ENCODE assay signal across 13 cellular contexts in genomic region chr20:3739054-3739925, GRCh38. TPM values are rescaled to one million over a fixed set of nuclear protein-coding genes. Genes with fewer than 3 reads are reported as not detected.
A peak's percentile ranks its signal among the peaks of the same experiment; 100 is the strongest.
DNase-seq lines count a peak whose midpoint lies in the region; ATAC-seq and TF ChIP-seq lines count a peak whose summit lies in the region.
"Had no signal": no experiment of that assay in that cellular context is flagged by ENCODE, and none has a peak within 500 bp of the region (broad histone marks: within the 10 kb centered on the region; RNA-seq: fewer than 3 reads in every experiment).

No MANE protein-coding gene starts in this region.

- no peaks in the 10 kb centered on the region for H3K27me3 ChIP-seq in Panc1 (ENCODE audit: control insufficient read depth, insufficient read depth, low read length)
- peaks cover 0 to 2% (median 0%) of the 10 kb centered on the region in 3 donors for H3K27me3 ChIP-seq in gastrocnemius medialis

- intact Hi-C loops in Panc1 (cut with micrococcal nuclease; ENCODE audit: unreplicated experiment) (no loop called here), cardiac septum (cut with DNase I) (no loop called here), gastrocnemius medialis (cut with DNase I; ENCODE audit: low total_unique reads) (no loop called here)

- TF ChIP-seq CTCF in Panc1 (IDR thresholded peaks at IDR 0.05) (no peak), gastrocnemius medialis (IDR thresholded peaks at IDR 0.05 in 4 of 5, conservative IDR thresholded peaks at IDR 0.05 in 1 of 5) (no peak), GM13977 (IDR thresholded peaks at IDR 0.05; ENCODE audit: extremely low read depth, insufficient read depth, missing control alignments) (no peak)

- no peaks in the 10 kb centered on the region for H3K9me3 ChIP-seq in Panc1 (ENCODE audit: control insufficient read depth, insufficient read depth, low read depth, low read length)
- no peaks in the 10 kb centered on the region for H3K9me3 ChIP-seq in gastrocnemius medialis
- H3K9me3 ChIP-seq: BLaER1 treated with 17β-estradiol and CSF1 and Interleukin-3, amounts not matched to agents 10 nM and 100 nM had no signal

- POLR2A ChIA-PET in Panc1 (lab: Charles Lee) = interaction anchor here (0.6 kb wide), 1 partner anchor 52 kb away, joined by 3 read pairs; no protein-coding TSS in a partner anchor

- CTCF ChIA-PET in Panc1 (lab: Charles Lee) = no interaction called here

- DNase-seq in Panc1 (ENCODE audit: low read depth, low spot score) = no peak
- peak; percentile 76 for DNase-seq in cardiac septum (ENCODE audit: low spot score)
- no peak for DNase-seq in gastrocnemius medialis
- no peak for DNase-seq in GM13977 (ENCODE audit: low spot score)
- DNase-seq: activated CD8-positive, alpha-beta T cell treated with anti-CD3 and anti-CD28 coated beads, Interleukin-2, amount 10 ng/mL, durations not matched to agents 7 days and 5 days; activated naive CD4-positive, alpha-beta T cell treated with Interleukin-2 at 50 U/mL for 16 hours; cerebellar nuclear complex; GF-D8; islet precursor cell had no signal

- no TSS peak for BruUV-seq in Panc1 (replicated peaks; lab: Mats Ljungman, UMichigan)

- TF ChIP-seq POLR2A in gastrocnemius medialis (IDR thresholded peaks at IDR 0.05) = no peak

- peak; percentile 60 for ATAC-seq in Panc1
- ATAC-seq in gastrocnemius medialis = peak in 1 of 2 donors; percentile 55
- no peak for ATAC-seq in HG03025 (IDR thresholded peaks at IDR 0.05; ENCODE audit: low FRiP score, unreplicated experiment)
- no peak for ATAC-seq in GM19351 (IDR thresholded peaks at IDR 0.05; ENCODE audit: unreplicated experiment)
- ATAC-seq: activated CD8-positive, alpha-beta T cell treated with anti-CD3 and anti-CD28 coated beads, Interleukin-2, amount 10 ng/mL, durations not matched to agents 7 days and 5 days had no signal

- no peaks in the 10 kb centered on the region for H3K36me3 ChIP-seq in Panc1 (ENCODE audit: control insufficient read depth, insufficient read depth, low read length)
- no peaks in the 10 kb centered on the region for H3K36me3 ChIP-seq in gastrocnemius medialis
- H3K36me3 ChIP-seq: BLaER1 treated with 17β-estradiol and CSF1 and Interleukin-3, amounts not matched to agents 10 nM and 100 nM had no signal

- H3K4me1 ChIP-seq in Panc1 (ENCODE audit: control insufficient read depth, insufficient read depth, low read length) (peaks cover 6% of the 10 kb centered on the region; the same call in 1 of the 2 replicates), gastrocnemius medialis (no peaks in the 10 kb centered on the region)

- H3K4me3 ChIP-seq in Panc1 (ENCODE audit: low read depth in 2 of 2, low read length in 2 of 2) = no peak overlapping the region
- H3K4me3 ChIP-seq in gastrocnemius medialis = no peak overlapping the region
- H3K4me3 ChIP-seq: BLaER1 treated with 17β-estradiol and CSF1 and Interleukin-3, amounts not matched to agents 10 nM and 100 nM had no signal

- in situ Hi-C loops in Panc1 (cut with HindIII; ENCODE audit: low pct_unique_long_range_greater_than_20kb, low sequenced_read_pairs) (no loop called here), gastrocnemius medialis (cut with MboI; ENCODE audit: low sequenced_read_pairs in 4 of 4) (no loop called here), GM13977 (cut with MboI; ENCODE audit: low pct_unique_long_range_greater_than_20kb, low sequenced_read_pairs, unreplicated experiment) (no loop called here)

- no peak overlapping the region for H3K27ac ChIP-seq in Panc1 (ENCODE audit: low read length)
- H3K27ac ChIP-seq in gastrocnemius medialis = peak overlapping the region; percentile 10 to 67 (median 62)

RNA-seq across cellular contexts. Expression of gene HSPA12B, which starts 6.8 kb away (rescaled TPM):
- total RNA-seq in Panc1 (2021; ENCODE audit: unreplicated experiment) (0.21 TPM), cardiac septum (9.2 TPM), gastrocnemius medialis (1 to 10 TPM; 3.7 to 8.5 (median 5.8) TPM)
- 0.51 TPM for polyA plus RNA-seq in Panc1 (2012; ENCODE audit: insufficient read length)
- total RNA-seq: activated CD8-positive, alpha-beta T cell treated with anti-CD3 and anti-CD28 coated beads, Interleukin-2, amount 10 ng/mL, durations not matched to agents 7 days and 5 days; T-helper 1 cell treated with Interleukin-12 subunit alpha and Interleukin-12 subunit beta and Interleukin-4 antibody, amounts not matched to agents 30 ng/mL and 1 ng/mL, for 36 hours had no signal

RNA-seq across cellular contexts. Expression of gene SIGLEC1, which starts 26.9 kb away (rescaled TPM):
- total RNA-seq in Panc1 (2021; ENCODE audit: unreplicated experiment) (0.03 TPM), cardiac septum (2.4 TPM), gastrocnemius medialis (1 to 10 TPM in 3 of 4 donors, under 1 TPM in 1; 0.61 to 3.0 (median 2.6) TPM)
- polyA plus RNA-seq in Panc1 (2012; ENCODE audit: insufficient read length) = not detected
- total RNA-seq: activated CD8-positive, alpha-beta T cell treated with anti-CD3 and anti-CD28 coated beads, Interleukin-2, amount 10 ng/mL, durations not matched to agents 7 days and 5 days; T-helper 1 cell treated with Interleukin-12 subunit alpha and Interleukin-12 subunit beta and Interleukin-4 antibody, amounts not matched to agents 30 ng/mL and 1 ng/mL, for 36 hours had no signal

RNA-seq across cellular contexts. Expression of gene ADISSP, which starts 28.3 kb away (rescaled TPM):
- total RNA-seq in Panc1 (2021; ENCODE audit: unreplicated experiment) = 100 TPM
- 137 TPM for polyA plus RNA-seq in Panc1 (2012; ENCODE audit: insufficient read length)
- total RNA-seq in cardiac septum = 9.9 TPM
- 10 to 100 TPM in 2 of 4 donors, 1 to 10 TPM in 2; 5.9 to 16.4 (median 9.6) TPM for total RNA-seq in gastrocnemius medialis

RNA-seq across cellular contexts. Expression of gene SPEF1, which starts 42.0 kb away (rescaled TPM):
- total RNA-seq in Panc1 (2021; ENCODE audit: unreplicated experiment) = 0.41 TPM
- polyA plus RNA-seq in Panc1 (2012; ENCODE audit: insufficient read length) = 0.28 TPM
- total RNA-seq in cardiac septum = not detected
- not detected for total RNA-seq in gastrocnemius medialis

RNA-seq across cellular contexts. Expression of gene CENPB, which starts 47.2 kb away (rescaled TPM):
- total RNA-seq in Panc1 (2021; ENCODE audit: unreplicated experiment) (154 TPM), cardiac septum (79.8 TPM), gastrocnemius medialis (100 to 1,000 TPM in 3 of 4 donors, 10 to 100 TPM in 1; 67.5 to 186 (median 143) TPM)
- polyA plus RNA-seq in Panc1 (2012; ENCODE audit: insufficient read length) = 149 TPM
